8 cellular contexts compared by ENCODE assay signal in genomic region chr11:60841797-60842687, GRCh38. TPM values are rescaled to one million over a fixed set of nuclear protein-coding genes. Genes with fewer than 3 reads are reported as not detected.
A peak's percentile ranks its signal among the peaks of the same experiment; 100 is the strongest.
DNase-seq lines count a peak whose midpoint lies in the region; ATAC-seq and TF ChIP-seq lines count a peak whose summit lies in the region.

TSS of gene CCDC86 (plus strand) at chr11:60842113. CDS start at chr11:60842125, 12 bp downstream.

- intact Hi-C loops in esophagus muscularis mucosa (cut with DNase I) = loop anchor here (5.0 kb wide), 1 partner anchor 285 kb away; no protein-coding TSS in a partner anchor

- H3K4me3 Mint-ChIP-seq in activated T-cell treated with anti-CD3 and anti-CD28 coated beads, Interleukin-2, amount 50 U/mL, for 72 hours = peak within 1 kb of the TSS; percentile 88 to 93

- H3K9me3 Mint-ChIP-seq in activated T-cell treated with anti-CD3 and anti-CD28 coated beads, Interleukin-2, amount 50 U/mL, for 72 hours = no peaks in the 10 kb centered on the region

- TF ChIP-seq POLR2A in Peyer's patch (IDR thresholded peaks at IDR 0.05) (peak in 1 of 2 donors; percentile 45), esophagus muscularis mucosa (IDR thresholded peaks at IDR 0.05; ENCODE audit: low read depth) (no peak)

- DNase-seq in DMS53 (lab: John Stamatoyannopoulos, UW) (peak; percentile 98), Peyer's patch (peak; percentile 96 to 97 (median 97)), esophagus muscularis mucosa (ENCODE audit: extremely low spot score) (peak; percentile 100)
- peak; percentile 95 for DNase-seq in Jurkat, Clone E6-1 (ENCODE audit: low read depth, low spot score)
- DNase-seq in activated T-cell treated with anti-CD3 and anti-CD28 coated beads, Interleukin-2, amount 50 U/mL, for 72 hours = peak; percentile 97 to 99
- peak; percentile 98 to 99 for DNase-seq in stimulated activated CD8-positive, alpha-beta memory T cell treated with anti-CD3 and anti-CD28 coated beads, Interleukin-7, amount 100 ng/mL, for 1 hour (ENCODE audit: low read depth in 2 of 2)

- WGBS in esophagus muscularis mucosa = 0% methylated on average over 14 of the region's 57 CpGs

- H3K27ac Mint-ChIP-seq in activated T-cell treated with anti-CD3 and anti-CD28 coated beads, Interleukin-2, amount 50 U/mL, for 72 hours = peak within 1 kb of the TSS; percentile 85

- H3K9me3 ChIP-seq in Peyer's patch (no peaks in the 10 kb centered on the region), esophagus muscularis mucosa (no peaks in the 10 kb centered on the region), muscle layer of colon (ENCODE audit: low read length) (no peaks in the 10 kb centered on the region)

- peak within 1 kb of the TSS; percentile 78 for H3K9ac ChIP-seq in muscle layer of colon (ENCODE audit: low read length)

- H3K4me1 Mint-ChIP-seq in activated T-cell treated with anti-CD3 and anti-CD28 coated beads, Interleukin-2, amount 50 U/mL, for 72 hours (ENCODE audit: low read depth) = peaks cover 42% of the 10 kb centered on the region

- peaks cover 4% of the 10 kb centered on the region for H3K27me3 Mint-ChIP-seq in activated T-cell treated with anti-CD3 and anti-CD28 coated beads, Interleukin-2, amount 50 U/mL, for 72 hours (ENCODE audit: low read depth)

- peak; percentile 80 for ATAC-seq in GM21619 (IDR thresholded peaks at IDR 0.05; ENCODE audit: unreplicated experiment)
- ATAC-seq in activated T-cell treated with anti-CD3 and anti-CD28 coated beads, Interleukin-2, amount 50 U/mL, for 72 hours (replicated peaks in 1 of 2) = peak; percentile 94 to 95

- no peaks in the 10 kb centered on the region for H3K36me3 ChIP-seq in Peyer's patch
- H3K36me3 ChIP-seq in esophagus muscularis mucosa = peaks cover under 1 to 8% (median 1%) of the 10 kb centered on the region in 4 donors
- H3K36me3 ChIP-seq in muscle layer of colon (ENCODE audit: insufficient read depth, low read length) = no peaks in the 10 kb centered on the region

- TF ChIP-seq CTCF in Peyer's patch (IDR thresholded peaks at IDR 0.05) (peak in 2 of 6 experiments; percentile 19 to 20), esophagus muscularis mucosa (IDR thresholded peaks at IDR 0.05) (peak in 1 of 3 experiments; percentile 40)

- H3K4me1 ChIP-seq in Peyer's patch = peaks cover 0 to 44% (median 12%) of the 10 kb centered on the region in 4 donors
- peaks cover 40 to 54% (median 47%) of the 10 kb centered on the region in 4 donors for H3K4me1 ChIP-seq in esophagus muscularis mucosa
- peaks cover 31% of the 10 kb centered on the region for H3K4me1 ChIP-seq in muscle layer of colon (ENCODE audit: insufficient read depth, low read length)

- peaks cover 0 to 7% of the 10 kb centered on the region in 2 donors for H3K36me3 Mint-ChIP-seq in activated T-cell treated with anti-CD3 and anti-CD28 coated beads, Interleukin-2, amount 50 U/mL, for 72 hours (ENCODE audit: insufficient read depth in 2 of 2)

- H3K27ac ChIP-seq in Peyer's patch (peak within 1 kb of the TSS; percentile 33 to 77 (median 72)), esophagus muscularis mucosa (replicated peaks in 1 of 4) (peak within 1 kb of the TSS; percentile 69 to 76 (median 70)), muscle layer of colon (ENCODE audit: low read depth, low read length) (peak within 1 kb of the TSS; percentile 60)

- no peaks in the 10 kb centered on the region for H3K27me3 ChIP-seq in Peyer's patch
- no peaks in the 10 kb centered on the region for H3K27me3 ChIP-seq in esophagus muscularis mucosa
- no peaks in the 10 kb centered on the region for H3K27me3 ChIP-seq in muscle layer of colon (ENCODE audit: control insufficient read depth in 1 of 2, insufficient read depth in 2 of 2, low read length in 2 of 2)

- TF ChIP-seq EP300 in esophagus muscularis mucosa (IDR thresholded peaks at IDR 0.05) = no peak

- H3K4me3 ChIP-seq in Jurkat, Clone E6-1 (ENCODE audit: low read length) = peak within 1 kb of the TSS; percentile 94
- peak within 1 kb of the TSS; percentile 73 to 85 (median 78) for H3K4me3 ChIP-seq in Peyer's patch
- peak within 1 kb of the TSS; percentile 68 to 92 (median 81) for H3K4me3 ChIP-seq in esophagus muscularis mucosa
- H3K4me3 ChIP-seq in muscle layer of colon (ENCODE audit: low read depth in 1 of 2, low read length in 2 of 2) = peak within 1 kb of the TSS; percentile 35 to 92

RNA-seq across cellular contexts. Expression of gene CCDC86, which starts in this region (rescaled TPM):
- polyA plus RNA-seq in Jurkat, Clone E6-1 (2012; ENCODE audit: insufficient read depth, insufficient read length) = 56.3 TPM
- total RNA-seq in Peyer's patch = 10 to 100 TPM in 2 of 4 donors, 1 to 10 TPM in 2; 8.7 to 33.0 (median 12.4) TPM
- 10 to 100 TPM; 16.4 to 23.9 TPM for total RNA-seq in activated T-cell treated with anti-CD3 and anti-CD28 coated beads, Interleukin-2, amount 50 U/mL, for 72 hours
- 10 to 100 TPM; 11.6 to 29.5 (median 21.8) TPM for total RNA-seq in esophagus muscularis mucosa

Comparison
In these comparisons a context has a peak if more than half of its experiments do, and no peak if none do; other contexts are left out.
1. Peak in every context shown above with its lines: DNase-seq, ATAC-seq, H3K4me3 ChIP-seq and H3K27ac ChIP-seq.